Comparison of ENCODE assay signal across 8 cellular contexts in the genomic region with DNA sequence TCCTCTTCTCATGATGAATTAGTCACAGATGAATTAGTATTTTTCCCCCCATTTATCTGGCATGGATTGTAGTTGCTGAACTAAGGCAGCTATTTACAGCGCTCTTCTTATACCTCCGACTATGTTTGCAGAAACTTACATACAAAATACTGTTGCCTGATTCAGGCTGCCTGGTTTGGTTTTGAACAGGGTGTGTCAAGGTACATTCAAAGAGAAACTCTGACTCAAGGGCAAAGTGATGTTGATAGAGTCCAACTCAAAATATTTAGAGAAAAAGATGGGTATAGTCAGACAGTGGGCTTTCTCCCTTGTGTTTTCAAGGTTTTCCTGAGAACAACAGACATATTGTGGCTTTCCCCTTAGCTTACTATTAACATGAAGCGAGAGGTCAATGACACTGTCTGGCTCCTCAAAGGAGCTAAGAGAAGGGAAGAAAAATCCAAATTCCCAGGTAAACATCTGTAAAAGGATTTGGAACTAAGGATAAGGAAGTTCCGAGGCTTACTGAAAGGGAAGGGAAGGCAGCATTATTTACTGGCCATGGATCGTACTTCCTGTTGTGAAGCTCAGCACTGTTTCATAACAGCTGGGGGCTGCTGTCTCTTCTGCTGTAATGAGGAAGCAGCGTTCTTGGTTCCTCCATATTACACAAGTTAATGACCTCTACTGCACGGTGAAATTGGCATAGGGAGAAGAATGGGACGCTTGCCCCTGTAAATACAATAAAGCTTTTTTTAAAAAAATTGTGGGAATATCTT. TPM values are rescaled to one million over a fixed set of nuclear protein-coding genes. Genes with fewer than 3 reads are reported as not detected.
DNase-seq lines count a peak whose midpoint lies in the region; ATAC-seq and TF ChIP-seq lines count a peak whose summit lies in the region.

No MANE protein-coding gene starts in this region.

- intact Hi-C loops in IMR-90 (cut with micrococcal nuclease), result no loop called here

- H3K4me1 Mint-ChIP-seq in activated T-helper 17 cell treated with anti-CD3 and anti-CD28 coated beads, Interleukin-2, amount 50 U/mL, for 72 hours, result peaks cover 22% of the 10 kb centered on the region
- H3K4me1 Mint-ChIP-seq in glutamatergic neuron (ENCODE audit: low read depth, unreplicated experiment), result peaks cover 5% of the 10 kb centered on the region

- H3K27me3 ChIP-seq in IMR-90 (ENCODE audit: control insufficient read depth, insufficient read depth, low read length), result no peaks in the 10 kb centered on the region
- H3K27me3 ChIP-seq in mucosa of rectum (ENCODE audit: control insufficient read depth in 2 of 2, insufficient read depth in 2 of 2, low read length in 2 of 2), result no peaks in the 10 kb centered on the region

- TF ChIP-seq CTCF in IMR-90 (conservative IDR thresholded peaks at IDR 0.05; ENCODE audit: low read depth, low read length), result no peak
- no peak for TF ChIP-seq CTCF in glutamatergic neuron (IDR thresholded peaks at IDR 0.05; ENCODE audit: partially characterized antibody, unreplicated experiment)

- H2AFZ ChIP-seq in IMR-90 (replicated peaks; ENCODE audit: low read length, poor library complexity), result peak overlapping the region; percentile 48

- POLR2A ChIA-PET in IMR-90 (lab: Charles Lee; ENCODE audit: unreplicated experiment), result interaction anchor here (1.0 kb wide), 1 partner anchor 36 kb away, joined by 3 read pairs; no protein-coding TSS in a partner anchor

- no peaks in the 10 kb centered on the region for H4K20me1 ChIP-seq in IMR-90 (ENCODE audit: insufficient read depth, low read length)

- BruUV-seq in IMR-90 (replicated peaks; lab: Mats Ljungman, UMichigan), result no TSS peak

- H3K4me2 ChIP-seq in IMR-90 (ENCODE audit: low read depth, low read length), result no peak overlapping the region

- peak overlapping the region; percentile 38; the same call in 1 of the 2 replicates for H4K91ac ChIP-seq in IMR-90 (ENCODE audit: insufficient read depth, low read depth, low read length)

- no peaks in the 10 kb centered on the region for H3K27me3 Mint-ChIP-seq in activated T-helper 17 cell treated with anti-CD3 and anti-CD28 coated beads, Interleukin-2, amount 50 U/mL, for 72 hours
- no peaks in the 10 kb centered on the region for H3K27me3 Mint-ChIP-seq in glutamatergic neuron (ENCODE audit: unreplicated experiment)

- TF ChIP-seq POLR2A in IMR-90 (IDR thresholded peaks at IDR 0.05; ENCODE audit: low read depth, low read length), result no peak

- peaks cover 3% of the 10 kb centered on the region; the same call in 1 of the 2 replicates for H3K9me1 ChIP-seq in IMR-90 (ENCODE audit: insufficient read depth, low read length)

- WGBS in IMR-90 (ENCODE audit: extremely low coverage in 2 of 2, insufficient read length in 1 of 2), 2 experiments, result no CpG with 5 or more reads among the region's 8 CpGs

- no peak overlapping the region for H3K27ac ChIP-seq in IMR-90 (ENCODE audit: insufficient read depth, low read length)
- H3K27ac ChIP-seq in mucosa of rectum (ENCODE audit: low read depth in 2 of 2, low read length in 2 of 2), result peak overlapping the region; percentile 75 to 80

- TF ChIP-seq RAD21 in IMR-90 (IDR thresholded peaks at IDR 0.05; ENCODE audit: low read length), result no peak

- peak overlapping the region; percentile 11; the same call in 1 of the 2 replicates for H3K18ac ChIP-seq in IMR-90 (ENCODE audit: low read depth, low read length)

- dilution Hi-C loops in IMR-90 (cut with HindIII; ENCODE audit: low sequenced_read_pairs, unreplicated experiment), result no loop called here

- H3K36me3 Mint-ChIP-seq in activated T-helper 17 cell treated with anti-CD3 and anti-CD28 coated beads, Interleukin-2, amount 50 U/mL, for 72 hours (ENCODE audit: low read depth), result no peaks in the 10 kb centered on the region
- H3K36me3 Mint-ChIP-seq in glutamatergic neuron (ENCODE audit: unreplicated experiment), result no peaks in the 10 kb centered on the region

- peak overlapping the region; percentile 80 for H3K4me3 Mint-ChIP-seq in activated T-helper 17 cell treated with anti-CD3 and anti-CD28 coated beads, Interleukin-2, amount 50 U/mL, for 72 hours
- H3K4me3 Mint-ChIP-seq in glutamatergic neuron (ENCODE audit: unreplicated experiment), result no peak overlapping the region

- DNase-seq in GF-D8 (lab: John Stamatoyannopoulos, UW), result peak; percentile 78
- DNase-seq in IMR-90, result no peak
- DNase-seq in SW480 (ENCODE audit: low spot score), result no peak
- no peak for DNase-seq in NCI-H226
- no peak for DNase-seq in glutamatergic neuron

- H2AK9ac ChIP-seq in IMR-90 (replicated peaks; ENCODE audit: low read depth, low read length, poor library complexity), result no peak overlapping the region

- H3K9me3 ChIP-seq in IMR-90 (ENCODE audit: control insufficient read depth, insufficient read depth, low read length) (no peaks in the 10 kb centered on the region), mucosa of rectum (ENCODE audit: control insufficient read depth in 2 of 2, low read length in 2 of 2) (no peaks in the 10 kb centered on the region)

- peak overlapping the region; percentile 91 for H3K27ac Mint-ChIP-seq in activated T-helper 17 cell treated with anti-CD3 and anti-CD28 coated beads, Interleukin-2, amount 50 U/mL, for 72 hours
- no peak overlapping the region for H3K27ac Mint-ChIP-seq in glutamatergic neuron (ENCODE audit: unreplicated experiment)

- in situ Hi-C loops in IMR-90 (cut with MboI; ENCODE audit: low sequenced_read_pairs), result no loop called here

- H3K23ac ChIP-seq in IMR-90 (ENCODE audit: low read depth, low read length), result no peak overlapping the region

- H4K5ac ChIP-seq in IMR-90 (ENCODE audit: low read depth, low read length), result peak overlapping the region; percentile 1

- H2BK15ac ChIP-seq in IMR-90 (ENCODE audit: low read depth, low read length), result no peak overlapping the region; the same call in 2 of the 3 replicates

- peak overlapping the region; percentile 27 for H3K14ac ChIP-seq in IMR-90 (replicated peaks; ENCODE audit: low read depth, low read length)

- no peaks in the 10 kb centered on the region for H3K79me1 ChIP-seq in IMR-90 (ENCODE audit: low read depth in 1 of 2, low read length in 2 of 2)

- H3K4me1 ChIP-seq in IMR-90 (ENCODE audit: control insufficient read depth, insufficient read depth, low read length) (peaks cover 3% of the 10 kb centered on the region; the same call in 1 of the 2 replicates), mucosa of rectum (ENCODE audit: control insufficient read depth in 2 of 2, insufficient read depth in 2 of 2, low read length in 2 of 2) (peaks cover 12% of the 10 kb centered on the region in 2 donors)

- H3K56ac ChIP-seq in IMR-90 (ENCODE audit: extremely low read depth, insufficient read depth, low read length), result no peak overlapping the region

- H4K8ac ChIP-seq in IMR-90 (ENCODE audit: low read depth in 2 of 2, low read length in 2 of 2), result peak overlapping the region; percentile 6 to 75; a peak in 3 of 4 replicates

- peak; percentile 72 for ATAC-seq in GM21367 (IDR thresholded peaks at IDR 0.05; ENCODE audit: unreplicated experiment)
- ATAC-seq in IMR-90 (ENCODE audit: low read depth), result peak; percentile 35; the same call in 1 of the 2 replicates
- ATAC-seq in activated T-helper 17 cell treated with anti-CD3 and anti-CD28 coated beads, Interleukin-2, amount 50 U/mL, for 72 hours (replicated peaks), result peak; percentile 92

- H2BK20ac ChIP-seq in IMR-90 (ENCODE audit: low read depth, low read length), result peak overlapping the region; percentile 16; the same call in 1 of the 2 replicates

- H3K9ac ChIP-seq in IMR-90 (ENCODE audit: low read depth, low read length), result no peak overlapping the region
- H3K9ac ChIP-seq in mucosa of rectum (ENCODE audit: low read depth in 1 of 2, low read length in 2 of 2), result peak overlapping the region in 1 of 2 donors; percentile 31

- H3K4me3 ChIP-seq in IMR-90 (ENCODE audit: insufficient read depth, low read depth, low read length), result no peak overlapping the region
- H3K4me3 ChIP-seq in mucosa of rectum (ENCODE audit: low read length in 2 of 2), result peak overlapping the region in 1 of 2 donors; percentile 45

- H2BK120ac ChIP-seq in IMR-90 (ENCODE audit: low read depth, low read length), result peak overlapping the region; percentile 9

- H3K4ac ChIP-seq in IMR-90 (ENCODE audit: low read depth, low read length), result peak overlapping the region; percentile 29; the same call in 1 of the 2 replicates

- H3K9me3 Mint-ChIP-seq in activated T-helper 17 cell treated with anti-CD3 and anti-CD28 coated beads, Interleukin-2, amount 50 U/mL, for 72 hours, result no peaks in the 10 kb centered on the region
- H3K9me3 Mint-ChIP-seq in glutamatergic neuron (ENCODE audit: unreplicated experiment), result no peaks in the 10 kb centered on the region

- H2BK5ac ChIP-seq in IMR-90 (ENCODE audit: low read depth, low read length, poor library complexity, severe bottlenecking), result no peak overlapping the region

- CTCF ChIA-PET in IMR-90 (lab: Yijun Ruan, JAX), result interaction anchor here (0.9 kb wide), 1 partner anchor 8 kb away, joined by 3 read pairs; no protein-coding TSS in a partner anchor

- H2AK5ac ChIP-seq in IMR-90 (ENCODE audit: low read depth, low read length), result no peak overlapping the region

- H3K36me3 ChIP-seq in IMR-90 (ENCODE audit: control insufficient read depth, insufficient read depth, low read length), result no peaks in the 10 kb centered on the region
- no peaks in the 10 kb centered on the region for H3K36me3 ChIP-seq in mucosa of rectum (ENCODE audit: control insufficient read depth in 2 of 2, insufficient read depth in 2 of 2, low read length in 2 of 2)

TF ChIP-seq in IMR-90, 13 proteins besides CTCF, POLR2A, EP300 and RAD21 (continues in another document):
- TF ChIP-seq MXI1 (IDR thresholded peaks at IDR 0.05; ENCODE audit: borderline replicate concordance, low read depth, low read length) (no peak), CEBPB (IDR thresholded peaks at IDR 0.05; ENCODE audit: low read depth, low read length) (no peak), SMC3 (IDR thresholded peaks at IDR 0.05; ENCODE audit: low read depth, low read length) (no peak), BHLHE40 (IDR thresholded peaks at IDR 0.05; ENCODE audit: low read depth, low read length) (no peak), NFE2L2 (IDR thresholded peaks at IDR 0.05; ENCODE audit: low read depth, low read length) (no peak), MAZ (IDR thresholded peaks at IDR 0.05; ENCODE audit: borderline replicate concordance, low read depth, low read length) (no peak)

RNA-seq across cellular contexts. Expression of a gene that starts 30.9 kb away (rescaled TPM):
- total RNA-seq in IMR-90 (2012; rRNA removed) (not detected in 2 replicates), glutamatergic neuron (ENCODE audit: unreplicated experiment) (not detected)
- not detected in 2 replicates for polyA plus RNA-seq in IMR-90 (2012; rRNA removed)
- not detected in 2 replicates for polyA plus RNA-seq in IMR-90 (2012; cell fraction: cytosol; rRNA removed)
- polyA plus RNA-seq in IMR-90 (2012; cell fraction: nucleus; rRNA removed; ENCODE audit: low replicate concordance), result not detected in 2 replicates
- total RNA-seq in activated T-helper 17 cell treated with anti-CD3 and anti-CD28 coated beads, Interleukin-2, amount 50 U/mL, for 72 hours, result under 1 TPM in 1 of 2 donors, not detected in 1; 0.21 TPM

RNA-seq across cellular contexts. Expression of a gene that starts 38.6 kb away (rescaled TPM):
- total RNA-seq in IMR-90 (2012; rRNA removed) (9,222 and 11,116 TPM in 2 replicates), glutamatergic neuron (ENCODE audit: unreplicated experiment) (4,532 TPM)
- 4,133 and 4,648 TPM in 2 replicates for polyA plus RNA-seq in IMR-90 (2012; rRNA removed)
- 4,164 and 9,036 TPM in 2 replicates for polyA plus RNA-seq in IMR-90 (2012; cell fraction: cytosol; rRNA removed)
- polyA plus RNA-seq in IMR-90 (2012; cell fraction: nucleus; rRNA removed; ENCODE audit: low replicate concordance), result 567 and 1,669 TPM in 2 replicates
- 1,000 to 10,000 TPM; 6,631 to 7,873 TPM for total RNA-seq in activated T-helper 17 cell treated with anti-CD3 and anti-CD28 coated beads, Interleukin-2, amount 50 U/mL, for 72 hours

Comparison
In these comparisons a context has a peak if more than half of its experiments do, and no peak if none do; other contexts are left out.
1. ATAC-seq: peak in every context shown above with its lines; median percentile 92 in activated T-helper 17 cell treated with anti-CD3 and anti-CD28 coated beads, Interleukin-2, amount 50 U/mL, for 72 hours; 72 in GM21367; 35 in IMR-90.